9 cellular contexts compared by ENCODE assay signal in genomic region chr15:80988148-80988796, GRCh38. TPM values are rescaled to one million over a fixed set of nuclear protein-coding genes. Genes with fewer than 3 reads are reported as not detected.
DNase-seq lines count a peak whose midpoint lies in the region; ATAC-seq, FAIRE-seq and TF ChIP-seq lines count a peak whose summit lies in the region.
"Had no signal": no experiment of that assay in that cellular context is flagged by ENCODE, and none has a peak within 500 bp of the region (broad histone marks: within the 10 kb centered on the region; RNA-seq: fewer than 3 reads in every experiment).

No MANE protein-coding gene starts in this region.

- H4K20me1 ChIP-seq in DND-41 (ENCODE audit: insufficient read depth, low read length): peaks cover 21% of the 10 kb centered on the region; the same call in 1 of the 2 replicates

- TF ChIP-seq POLR2A in Peyer's patch (IDR thresholded peaks at IDR 0.05): no peak

- H3K36me3 ChIP-seq in DND-41 (ENCODE audit: insufficient read depth, low read length): peaks cover 8% of the 10 kb centered on the region; the same call in 1 of the 2 replicates
- no peaks in the 10 kb centered on the region for H3K36me3 ChIP-seq in Peyer's patch
- no peaks in the 10 kb centered on the region for H3K36me3 ChIP-seq in esophagus (ENCODE audit: control insufficient read depth in 2 of 2, insufficient read depth in 2 of 2, low read length in 1 of 2)
- no peaks in the 10 kb centered on the region for H3K36me3 ChIP-seq in pancreas

- no peak for TF ChIP-seq CTCF in DND-41 (IDR thresholded peaks at IDR 0.05; ENCODE audit: borderline replicate concordance, extremely low read depth, low read length, poor library complexity, severe bottlenecking)
- no peak for TF ChIP-seq CTCF in Peyer's patch (IDR thresholded peaks at IDR 0.05)
- TF ChIP-seq CTCF in pancreas (IDR thresholded peaks at IDR 0.05): no peak
- TF ChIP-seq CTCF in omental fat pad (IDR thresholded peaks at IDR 0.05): no peak

- H3K4me3 ChIP-seq in DND-41 (ENCODE audit: low read depth in 1 of 2, low read length in 2 of 2): peak overlapping the region; percentile 98; a peak in 3 of 4 replicates
- peak overlapping the region; percentile 65 to 99 (median 92) for H3K4me3 ChIP-seq in Peyer's patch
- H3K4me3 ChIP-seq in esophagus (ENCODE audit: low read depth in 1 of 2, low read length in 2 of 2): peak overlapping the region; percentile 34 to 93
- peak overlapping the region; percentile 64 to 94 (median 84) for H3K4me3 ChIP-seq in pancreas

- no peak for ATAC-seq in DND-41 (ENCODE audit: insufficient read depth, low read depth)
- ATAC-seq in pancreas: no peak
- ATAC-seq in omental fat pad (ENCODE audit: low FRiP score): no peak
- ATAC-seq in GM21619 (IDR thresholded peaks at IDR 0.05; ENCODE audit: unreplicated experiment): no peak

- H3K9me3 ChIP-seq in DND-41 (ENCODE audit: insufficient read depth, low read length, severe bottlenecking): no peaks in the 10 kb centered on the region
- H3K9me3 ChIP-seq in Peyer's patch: no peaks in the 10 kb centered on the region
- H3K9me3 ChIP-seq in esophagus (ENCODE audit: control insufficient read depth in 2 of 2, insufficient read depth in 1 of 2, low read depth in 1 of 2, low read length in 1 of 2): no peaks in the 10 kb centered on the region
- no peaks in the 10 kb centered on the region for H3K9me3 ChIP-seq in pancreas

- peak overlapping the region; percentile 86 for H3K9ac ChIP-seq in DND-41 (ENCODE audit: low read depth, low read length)

- FAIRE-seq in pancreas (lab: Jason Lieb, UNC): no peak

- H3K4me1 ChIP-seq in DND-41 (ENCODE audit: insufficient read depth, low read length) (peaks cover 41% of the 10 kb centered on the region), Peyer's patch (peaks cover 0 to 31% (median 3%) of the 10 kb centered on the region in 4 donors), esophagus (ENCODE audit: control insufficient read depth in 2 of 2, insufficient read depth in 2 of 2, low read length in 1 of 2) (peaks cover 2 to 7% of the 10 kb centered on the region in 2 donors), pancreas (peaks cover 11 to 37% (median 14%) of the 10 kb centered on the region in 3 donors)

- intact Hi-C loops in pancreas (cut with DNase I): no loop called here

- peaks cover 59% of the 10 kb centered on the region for H3K79me2 ChIP-seq in DND-41 (ENCODE audit: insufficient read depth, low read length)

- peak overlapping the region; percentile 93 for H3K4me2 ChIP-seq in DND-41 (ENCODE audit: insufficient read depth, low read length)

- no peak for DNase-seq in DND-41
- DNase-seq in Peyer's patch: no peak
- DNase-seq in pancreas: no peak
- no peak for DNase-seq in stimulated activated CD4-positive, alpha-beta T cell treated with anti-CD3 and anti-CD28 coated beads, Interleukin-12 subunit alpha, Interleukin-12 subunit beta, amount 100 ng/mL, for 4 hours
- no peak for DNase-seq in NCI-H1105 (lab: John Stamatoyannopoulos, UW)
- no peak for DNase-seq in omental fat pad (ENCODE audit: low spot score)
- DNase-seq: NCI-H2227 treated with DMSO at 0.1 percent for 48 hours had no signal

- H3K27ac ChIP-seq in DND-41 (ENCODE audit: low read length): peak overlapping the region; percentile 96
- no peak overlapping the region for H3K27ac ChIP-seq in Peyer's patch
- H3K27ac ChIP-seq in esophagus (ENCODE audit: low read depth in 2 of 2, low read length in 1 of 2): no peak overlapping the region
- no peak overlapping the region for H3K27ac ChIP-seq in pancreas

- H2AFZ ChIP-seq in DND-41 (ENCODE audit: low read depth, low read length): no peak overlapping the region

- 58 to 60% methylated on average over 8 of the region's 8 CpGs for WGBS in esophagus, 2 donors
- 30 to 35% methylated on average over 8 of the region's 8 CpGs for WGBS in pancreas, 2 donors

- H3K27me3 ChIP-seq in DND-41 (ENCODE audit: insufficient read depth, low read length, poor library complexity): no peaks in the 10 kb centered on the region
- no peaks in the 10 kb centered on the region for H3K27me3 ChIP-seq in Peyer's patch
- H3K27me3 ChIP-seq in esophagus (ENCODE audit: control insufficient read depth in 1 of 2, insufficient read depth in 2 of 2, low read length in 2 of 2): no peaks in the 10 kb centered on the region
- H3K27me3 ChIP-seq in pancreas: no peaks in the 10 kb centered on the region

RNA-seq across cellular contexts. Expression of gene MESD, which starts 1.3 kb away (rescaled TPM):
- total RNA-seq in Peyer's patch (10 to 100 TPM; 20.3 to 48.7 (median 27.1) TPM), pancreas (10 to 100 TPM; 11.5 to 18.5 (median 14.0) TPM), omental fat pad (10 to 100 TPM; 19.5 to 26.1 (median 22.6) TPM)
- polyA plus RNA-seq in esophagus (10 to 100 TPM; 11.4 to 14.4 TPM), pancreas (10 to 100 TPM; 10.5 to 13.0 TPM)

RNA-seq across cellular contexts. Expression of gene TLNRD1, which starts 12.5 kb away (rescaled TPM):
- total RNA-seq in Peyer's patch: 10 to 100 TPM; 15.4 to 25.6 (median 19.5) TPM
- 1 to 10 TPM; 5.6 to 5.9 TPM for polyA plus RNA-seq in esophagus
- 10 to 100 TPM in 3 of 6 donors, 1 to 10 TPM in 3; 7.8 to 13.5 (median 10.0) TPM for total RNA-seq in pancreas
- 1 to 10 TPM; 3.1 to 4.4 TPM for polyA plus RNA-seq in pancreas
- total RNA-seq in omental fat pad: 10 to 100 TPM; 39.0 to 59.4 (median 41.8) TPM
